In the genomic region with DNA sequence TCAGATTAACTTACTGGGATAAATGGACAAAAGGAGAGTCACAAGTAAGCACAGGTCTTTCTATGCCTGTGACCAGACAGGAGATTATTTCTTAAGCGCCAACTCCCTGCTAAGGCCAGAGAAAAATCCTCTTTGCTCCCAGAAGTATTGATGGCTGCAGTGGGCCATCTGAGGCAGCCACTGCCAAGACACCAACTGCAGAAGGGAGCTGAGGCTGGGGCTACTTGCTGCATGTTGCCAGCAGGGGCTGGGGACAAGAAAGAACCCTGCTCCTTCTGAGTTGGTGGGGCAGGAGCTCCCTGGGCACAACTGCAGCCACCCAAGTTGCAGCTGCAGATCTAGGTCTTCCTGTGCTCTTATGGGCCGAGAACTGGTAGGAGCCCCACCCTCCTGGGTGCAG, we compare ENCODE assay signal across 40 cellular contexts.
"Had no signal": no experiment of that assay in that cellular context is flagged by ENCODE, and none has a peak within 500 bp of the region (broad histone marks: within the 10 kb centered on the region; RNA-seq: fewer than 3 reads in every experiment).

No MANE protein-coding gene starts in this region.

- H3K36me3 ChIP-seq: ascending aorta, cardiac muscle cell had no signal

- H3K9me3 Mint-ChIP-seq: activated CD4-positive, alpha-beta memory T cell treated with anti-CD3 and anti-CD28 coated beads, Interleukin-2, amount 10 ng/mL, durations not matched to agents 7 days and 5 days; activated CD4-positive, alpha-beta T cell treated with anti-CD3 and anti-CD28 coated beads, Interleukin-2, amount 10 ng/mL, durations not matched to agents 7 days and 5 days; activated naive CD4-positive, alpha-beta T cell treated with anti-CD3 and anti-CD28 coated beads, Interleukin-2, amount 10 ng/mL, durations not matched to agents 7 days and 5 days; activated naive CD8-positive, alpha-beta T cell treated with anti-CD3 and anti-CD28 coated beads, Interleukin-2, amount 50 U/mL, for 24 hours; activated T-helper 2 cell treated with anti-CD3 and anti-CD28 coated beads, Interferon-gamma antibody, Interleukin-2, Interleukin-4, amounts not matched to agents 10 μg/mL and 5 μg/mL and 100 μg/mL, durations not matched to agents 14 hours and 24 hours and 36 hours; brain; central memory CD8-positive, alpha-beta T cell had no signal

- H3K27me3 ChIP-seq: ascending aorta, cardiac muscle cell had no signal

- H3K4me3 ChIP-seq: ascending aorta, cardiac muscle cell had no signal

- H3K4me1 ChIP-seq: ascending aorta had no signal

- ATAC-seq: activated CD4-positive, alpha-beta T cell treated with anti-CD3 and anti-CD28 coated beads for 36 hours; activated CD4-positive, CD25-positive, alpha-beta regulatory T cell treated with anti-CD3 and anti-CD28 coated beads, Interleukin-2, amount 50 U/mL, for 24 hours; activated CD8-positive, alpha-beta memory T cell treated with anti-CD3 and anti-CD28 coated beads, Interleukin-2, amount 10 ng/mL, durations not matched to agents 7 days and 5 days; activated CD8-positive, alpha-beta T cell treated with anti-CD3 and anti-CD28 coated beads, Interleukin-2, amount 10 ng/mL, durations not matched to agents 7 days and 5 days; activated naive CD8-positive, alpha-beta T cell treated with anti-CD3 and anti-CD28 coated beads, Interleukin-2, amount 50 U/mL, for 24 hours; WTC11 had no signal

- H3K4me1 Mint-ChIP-seq: activated CD4-positive, alpha-beta memory T cell treated with anti-CD3 and anti-CD28 coated beads, Interleukin-2, amount 10 ng/mL, durations not matched to agents 7 days and 5 days; activated CD4-positive, alpha-beta T cell treated with anti-CD3 and anti-CD28 coated beads for 36 hours; activated CD4-positive, alpha-beta T cell treated with anti-CD3 and anti-CD28 coated beads, Interleukin-2, amount 10 ng/mL, durations not matched to agents 7 days and 5 days; activated CD8-positive, alpha-beta memory T cell treated with anti-CD3 and anti-CD28 coated beads, Interleukin-2, amount 10 ng/mL, durations not matched to agents 7 days and 5 days; activated naive CD4-positive, alpha-beta T cell treated with anti-CD3 and anti-CD28 coated beads, Interleukin-2, amount 10 ng/mL, durations not matched to agents 7 days and 5 days; activated naive CD4-positive, alpha-beta T cell treated with anti-CD3 and anti-CD28 coated beads, Interleukin-2, amount 50 U/mL, for 24 hours; activated naive CD8-positive, alpha-beta T cell treated with anti-CD3 and anti-CD28 coated beads, Interleukin-2, amount 10 ng/mL, durations not matched to agents 7 days and 5 days; activated naive CD8-positive, alpha-beta T cell treated with anti-CD3 and anti-CD28 coated beads, Interleukin-2, amount 50 U/mL, for 24 hours; brain; central memory CD8-positive, alpha-beta T cell had no signal

- H3K36me3 Mint-ChIP-seq: activated CD8-positive, alpha-beta memory T cell treated with anti-CD3 and anti-CD28 coated beads, Interleukin-2, amount 10 ng/mL, durations not matched to agents 7 days and 5 days; activated naive CD4-positive, alpha-beta T cell treated with anti-CD3 and anti-CD28 coated beads, Interleukin-2, amount 10 ng/mL, durations not matched to agents 7 days and 5 days; activated naive CD4-positive, alpha-beta T cell treated with anti-CD3 and anti-CD28 coated beads, Interleukin-2, amount 50 U/mL, for 24 hours; activated naive CD8-positive, alpha-beta T cell; activated naive CD8-positive, alpha-beta T cell treated with anti-CD3 and anti-CD28 coated beads, Interleukin-2, amount 10 ng/mL, durations not matched to agents 7 days and 5 days; brain had no signal

- H3K9me3 ChIP-seq: ascending aorta had no signal

- H3K27ac ChIP-seq: ascending aorta, cardiac muscle cell, VCaP had no signal

- H3K27me3 Mint-ChIP-seq: activated CD4-positive, alpha-beta memory T cell treated with anti-CD3 and anti-CD28 coated beads, Interleukin-2, amount 10 ng/mL, durations not matched to agents 7 days and 5 days; activated CD4-positive, alpha-beta T cell treated with anti-CD3 and anti-CD28 coated beads for 36 hours; activated CD4-positive, alpha-beta T cell treated with anti-CD3 and anti-CD28 coated beads, Interleukin-2, amount 10 ng/mL, durations not matched to agents 7 days and 5 days; activated CD8-positive, alpha-beta memory T cell treated with anti-CD3 and anti-CD28 coated beads, Interleukin-2, amount 10 ng/mL, durations not matched to agents 7 days and 5 days; activated naive CD4-positive, alpha-beta T cell treated with anti-CD3 and anti-CD28 coated beads, Interleukin-2, amount 10 ng/mL, durations not matched to agents 7 days and 5 days; activated naive CD4-positive, alpha-beta T cell treated with anti-CD3 and anti-CD28 coated beads, Interleukin-2, amount 50 U/mL, for 24 hours; activated naive CD8-positive, alpha-beta T cell; activated naive CD8-positive, alpha-beta T cell treated with anti-CD3 and anti-CD28 coated beads, Interleukin-2, amount 10 ng/mL, durations not matched to agents 7 days and 5 days; activated naive CD8-positive, alpha-beta T cell treated with anti-CD3 and anti-CD28 coated beads, Interleukin-2, amount 50 U/mL, for 24 hours; activated T-cell treated with anti-CD3 and anti-CD28 coated beads, Interleukin-2, amount 50 U/mL, for 24 hours; brain; central memory CD8-positive, alpha-beta T cell had no signal

- FAIRE-seq: bronchial epithelial cell, TTC549 had no signal

- DNase-seq: activated CD4-positive, alpha-beta memory T cell treated with anti-CD3 and anti-CD28 coated beads, Interleukin-2, amount 10 ng/mL, durations not matched to agents 7 days and 5 days; activated CD4-positive, alpha-beta T cell treated with anti-CD3 and anti-CD28 coated beads for 1 hour; activated CD4-positive, alpha-beta T cell treated with anti-CD3 and anti-CD28 coated beads for 36 hours; activated CD4-positive, alpha-beta T cell treated with anti-CD3 and anti-CD28 coated beads for 48 hours; activated CD4-positive, alpha-beta T cell treated with anti-CD3 and anti-CD28 coated beads, Interleukin-2, amount 10 ng/mL, durations not matched to agents 7 days and 5 days; activated CD4-positive, alpha-beta T cell treated with anti-CD3 and anti-CD28 coated beads, Interleukin-2, amount 50 U/mL, for 48 hours; activated CD4-positive, CD25-positive, alpha-beta regulatory T cell; activated CD8-positive, alpha-beta memory T cell treated with anti-CD3 and anti-CD28 coated beads for 24 hours; activated CD8-positive, alpha-beta memory T cell treated with anti-CD3 and anti-CD28 coated beads, Interleukin-2, amount 10 ng/mL, durations not matched to agents 7 days and 5 days; activated CD8-positive, alpha-beta memory T cell treated with anti-CD3 and anti-CD28 coated beads, Interleukin-2, amount 50 U/mL, for 48 hours; activated CD8-positive, alpha-beta T cell treated with anti-CD3 and anti-CD28 coated beads, Interleukin-2, amount 10 ng/mL, durations not matched to agents 7 days and 5 days; activated effector memory CD4-positive, alpha-beta T cell treated with Interleukin-2 at 50 U/mL for 16 hours; activated gamma-delta T cell; activated naive CD4-positive, alpha-beta T cell treated with anti-CD3 and anti-CD28 coated beads, Interleukin-2, amount 10 ng/mL, durations not matched to agents 7 days and 5 days; activated naive CD4-positive, alpha-beta T cell treated with Interleukin-2 at 50 U/mL for 16 hours; activated naive CD8-positive, alpha-beta T cell treated with anti-CD3 and anti-CD28 coated beads, Interleukin-2, amount 10 ng/mL, durations not matched to agents 7 days and 5 days; activated naive CD8-positive, alpha-beta T cell treated with anti-CD3 and anti-CD28 coated beads, Interleukin-2, amount 50 U/mL, for 24 hours; activated T-cell treated with anti-CD3 and anti-CD28 coated beads, Interleukin-2, amount 50 U/mL, for 24 hours; activated T-cell treated with anti-CD3 and anti-CD28 coated beads, Interleukin-2, amount 50 U/mL, for 48 hours; amygdala; anterior cingulate cortex; caudate nucleus; cerebellar nuclear complex; T-helper 1 cell; T-helper 2 cell; T-helper 9 cell had no signal

- H3K27ac Mint-ChIP-seq: activated CD4-positive, alpha-beta memory T cell treated with anti-CD3 and anti-CD28 coated beads, Interleukin-2, amount 10 ng/mL, durations not matched to agents 7 days and 5 days; activated CD4-positive, alpha-beta T cell treated with anti-CD3 and anti-CD28 coated beads for 36 hours; activated CD4-positive, alpha-beta T cell treated with anti-CD3 and anti-CD28 coated beads, Interleukin-2, amount 10 ng/mL, durations not matched to agents 7 days and 5 days; activated CD8-positive, alpha-beta memory T cell treated with anti-CD3 and anti-CD28 coated beads, Interleukin-2, amount 10 ng/mL, durations not matched to agents 7 days and 5 days; activated CD8-positive, alpha-beta T cell treated with anti-CD3 and anti-CD28 coated beads, Interleukin-2, amount 10 ng/mL, durations not matched to agents 7 days and 5 days; activated naive CD4-positive, alpha-beta T cell treated with anti-CD3 and anti-CD28 coated beads, Interleukin-2, amount 10 ng/mL, durations not matched to agents 7 days and 5 days; activated naive CD4-positive, alpha-beta T cell treated with anti-CD3 and anti-CD28 coated beads, Interleukin-2, amount 50 U/mL, for 24 hours; activated naive CD8-positive, alpha-beta T cell; activated naive CD8-positive, alpha-beta T cell treated with anti-CD3 and anti-CD28 coated beads, Interleukin-2, amount 10 ng/mL, durations not matched to agents 7 days and 5 days; activated naive CD8-positive, alpha-beta T cell treated with anti-CD3 and anti-CD28 coated beads, Interleukin-2, amount 50 U/mL, for 24 hours; activated T-cell treated with anti-CD3 and anti-CD28 coated beads, Interleukin-2, amount 50 U/mL, for 24 hours; activated T-helper 2 cell treated with anti-CD3 and anti-CD28 coated beads, Interferon-gamma antibody, Interleukin-2, Interleukin-4, amounts not matched to agents 10 μg/mL and 5 μg/mL and 100 μg/mL, durations not matched to agents 14 hours and 24 hours and 36 hours; brain; T-helper 1 cell treated with Interleukin-12 subunit alpha and Interleukin-12 subunit beta and Interleukin-4 antibody, amounts not matched to agents 30 μg/mL and 1 μg/mL, for 36 hours; T-helper 2 cell treated with Interferon-gamma antibody and Interleukin-4, amounts not matched to agents 5 μg/mL and 100 μg/mL, for 36 hours; WTC11 had no signal

- H3K4me3 Mint-ChIP-seq: activated CD4-positive, alpha-beta memory T cell treated with anti-CD3 and anti-CD28 coated beads, Interleukin-2, amount 10 ng/mL, durations not matched to agents 7 days and 5 days; activated CD4-positive, alpha-beta T cell treated with anti-CD3 and anti-CD28 coated beads for 36 hours; activated CD4-positive, alpha-beta T cell treated with anti-CD3 and anti-CD28 coated beads, Interleukin-2, amount 10 ng/mL, durations not matched to agents 7 days and 5 days; activated CD8-positive, alpha-beta memory T cell treated with anti-CD3 and anti-CD28 coated beads, Interleukin-2, amount 10 ng/mL, durations not matched to agents 7 days and 5 days; activated CD8-positive, alpha-beta T cell treated with anti-CD3 and anti-CD28 coated beads, Interleukin-2, amount 10 ng/mL, durations not matched to agents 7 days and 5 days; activated naive CD4-positive, alpha-beta T cell treated with anti-CD3 and anti-CD28 coated beads, Interleukin-2, amount 10 ng/mL, durations not matched to agents 7 days and 5 days; activated naive CD4-positive, alpha-beta T cell treated with anti-CD3 and anti-CD28 coated beads, Interleukin-2, amount 50 U/mL, for 24 hours; activated naive CD8-positive, alpha-beta T cell; activated naive CD8-positive, alpha-beta T cell treated with anti-CD3 and anti-CD28 coated beads, Interleukin-2, amount 10 ng/mL, durations not matched to agents 7 days and 5 days; activated naive CD8-positive, alpha-beta T cell treated with anti-CD3 and anti-CD28 coated beads, Interleukin-2, amount 50 U/mL, for 24 hours; activated T-cell treated with anti-CD3 and anti-CD28 coated beads, Interleukin-2, amount 50 U/mL, for 24 hours; brain; central memory CD8-positive, alpha-beta T cell; T-helper 1 cell treated with Interleukin-12 subunit alpha and Interleukin-12 subunit beta and Interleukin-4 antibody, amounts not matched to agents 30 μg/mL and 1 μg/mL, for 36 hours; T-helper 2 cell treated with Interferon-gamma antibody and Interleukin-4, amounts not matched to agents 5 μg/mL and 100 μg/mL, for 36 hours; WTC11 had no signal
